14 cellular contexts compared by ENCODE assay signal in the genomic region with DNA sequence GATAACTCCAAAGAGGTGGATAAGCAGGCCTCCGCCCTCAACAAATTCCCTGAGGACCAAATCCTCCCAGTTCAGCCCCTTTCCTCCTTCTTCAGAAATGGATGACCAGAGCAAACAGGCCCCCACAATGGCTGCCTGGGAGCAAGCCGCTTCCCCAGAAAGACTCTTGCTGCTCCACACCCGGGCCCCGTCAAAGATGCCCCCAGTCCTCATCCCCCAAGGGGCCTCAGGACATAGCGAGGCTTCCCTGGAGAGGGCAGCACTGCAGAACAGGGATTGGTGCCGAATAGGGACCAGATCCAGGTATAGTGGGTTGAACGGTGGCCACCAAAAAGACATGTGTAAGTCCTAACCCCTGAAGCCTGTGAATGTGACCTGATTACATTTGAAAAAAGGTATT.
DNase-seq lines count a peak whose midpoint lies in the region; ATAC-seq and TF ChIP-seq lines count a peak whose summit lies in the region.
"Had no signal": no experiment of that assay in that cellular context is flagged by ENCODE, and none has a peak within 500 bp of the region (broad histone marks: within the 10 kb centered on the region; RNA-seq: fewer than 3 reads in every experiment).

No MANE protein-coding gene starts in this region.

- H3K18ac ChIP-seq in mesendoderm (ENCODE audit: low read length): no peak overlapping the region

- H3K4me2 ChIP-seq in mesendoderm (ENCODE audit: low read length): no peak overlapping the region

- no peaks in the 10 kb centered on the region for H3K79me1 ChIP-seq in mesendoderm (ENCODE audit: low read length)

- peak overlapping the region; percentile 5 for H3K4me3 Mint-ChIP-seq in CD4-positive, alpha-beta T cell
- no peak overlapping the region for H3K4me3 Mint-ChIP-seq in activated naive CD8-positive, alpha-beta T cell treated with anti-CD3 and anti-CD28 coated beads for 36 hours
- H3K4me3 Mint-ChIP-seq in progenitor cell of endocrine pancreas (ENCODE audit: low read depth): no peak overlapping the region
- H3K4me3 Mint-ChIP-seq: central memory CD8-positive, alpha-beta T cell had no signal

- H3K79me2 ChIP-seq in mesendoderm (ENCODE audit: control insufficient read depth, insufficient read depth, low read length): no peaks in the 10 kb centered on the region

- H3K56ac ChIP-seq in mesendoderm (ENCODE audit: low read length): no peak overlapping the region

- POLR2A ChIA-PET in AG04450 (lab: Yijun Ruan, JAX): interaction anchor here (0.6 kb wide), 1 partner anchor 50 kb away, joined by 4 read pairs; no protein-coding TSS in a partner anchor
- POLR2A ChIA-PET in CD4-positive, alpha-beta T cell (lab: Charles Lee): interaction anchor here (1.0 to 1.3 kb wide), 4 partner anchors 88 to 622 kb away, joined by 3 to 4 read pairs (median 4); no protein-coding TSS in a partner anchor

- no peak overlapping the region for H2BK15ac ChIP-seq in mesendoderm (replicated peaks; ENCODE audit: low read depth)

- CTCF ChIA-PET in AG04450 (lab: Charles Lee): no interaction called here
- CTCF ChIA-PET in CD4-positive, alpha-beta T cell (lab: Charles Lee): no interaction called here

- DNase-seq in AG04450 (ENCODE audit: low read depth, low spot score): no peak
- no peak for DNase-seq in CD4-positive, alpha-beta T cell
- DNase-seq in activated naive CD8-positive, alpha-beta T cell treated with anti-CD3 and anti-CD28 coated beads for 36 hours: no peak
- peak; percentile 39 for DNase-seq in mesendoderm
- no peak for DNase-seq in stimulated activated CD4-positive, alpha-beta T cell treated with anti-CD3 and anti-CD28 coated beads, Interleukin-12 subunit alpha, Interleukin-12 subunit beta, amount 100 ng/mL, for 4 hours
- DNase-seq in epidermal melanocyte (ENCODE audit: insufficient read length, low spot score): no peak
- no peak for DNase-seq in DMS114 treated with DMSO at 0.1 percent for 48 hours (lab: John Stamatoyannopoulos, UW; ENCODE audit: unreplicated experiment)
- DNase-seq in progenitor cell of endocrine pancreas (ENCODE audit: low spot score, unreplicated experiment): no peak
- DNase-seq: GDM1, NCI-H1930, NCI-H69 had no signal

- no peak; the same call in 1 of the 2 replicates for TF ChIP-seq CTCF in AG04450 (IDR thresholded peaks at IDR 0.05; ENCODE audit: low read depth, low read length)
- TF ChIP-seq CTCF in CD4-positive, alpha-beta T cell (IDR thresholded peaks at IDR 0.05): no peak
- TF ChIP-seq CTCF in progenitor cell of endocrine pancreas (IDR thresholded peaks at IDR 0.05; ENCODE audit: unreplicated experiment): no peak

- H3K27ac ChIP-seq in AG04450 (ENCODE audit: low read depth, low read length) (peak overlapping the region; percentile 82), mesendoderm (ENCODE audit: low read depth, low read length) (no peak overlapping the region)
- peak overlapping the region; percentile 37 for H3K27ac ChIP-seq in CD4-positive, alpha-beta T cell (ENCODE audit: low read depth, low read length)

- no peak overlapping the region for H3K23ac ChIP-seq in mesendoderm (ENCODE audit: low read length)

- ATAC-seq in CD4-positive, alpha-beta T cell (ENCODE audit: poor library complexity): no peak

- H3K4ac ChIP-seq in mesendoderm (ENCODE audit: low read depth, low read length): no peak overlapping the region

- no peaks in the 10 kb centered on the region for H3K36me3 ChIP-seq in mesendoderm (ENCODE audit: control insufficient read depth, insufficient read depth, low read length)

- H4K8ac ChIP-seq in mesendoderm (ENCODE audit: low read depth, low read length): no peak overlapping the region

- peaks cover 2% of the 10 kb centered on the region for H3K4me1 ChIP-seq in mesendoderm (ENCODE audit: control insufficient read depth, low read depth, low read length)

- no peaks in the 10 kb centered on the region for H3K36me3 Mint-ChIP-seq in CD4-positive, alpha-beta T cell (ENCODE audit: low read depth)
- peaks cover 1% of the 10 kb centered on the region for H3K36me3 Mint-ChIP-seq in activated naive CD8-positive, alpha-beta T cell treated with anti-CD3 and anti-CD28 coated beads for 36 hours
- no peaks in the 10 kb centered on the region for H3K36me3 Mint-ChIP-seq in progenitor cell of endocrine pancreas (ENCODE audit: insufficient read depth)
- H3K36me3 Mint-ChIP-seq: activated naive CD4-positive, alpha-beta T cell treated with anti-CD3 and anti-CD28 coated beads, Interleukin-2, amount 50 U/mL, for 72 hours; type B pancreatic cell had no signal

- no CpG with 5 or more reads among the region's 7 CpGs for WGBS in mesendoderm (ENCODE audit: extremely low coverage, insufficient coverage, low lambda C conversion rate)

- no peak overlapping the region for H3K9ac ChIP-seq in mesendoderm (ENCODE audit: low read length)

- intact Hi-C loops in CD4-positive, alpha-beta T cell (cut with DNase I, micrococcal nuclease): loop anchor here (1.0 to 5.0 kb wide), 2 partner anchors 94 to 100 kb away; a partner anchor contains a TSS

- H2BK120ac ChIP-seq in mesendoderm (ENCODE audit: low read depth, low read length): peak overlapping the region; percentile 18

- H4K5ac ChIP-seq in mesendoderm (ENCODE audit: low read length): no peak overlapping the region

- peak overlapping the region; percentile 22 for H3K27ac Mint-ChIP-seq in CD4-positive, alpha-beta T cell
- peak overlapping the region; percentile 18 for H3K27ac Mint-ChIP-seq in activated naive CD8-positive, alpha-beta T cell treated with anti-CD3 and anti-CD28 coated beads for 36 hours
- H3K27ac Mint-ChIP-seq in progenitor cell of endocrine pancreas: no peak overlapping the region
- H3K27ac Mint-ChIP-seq: activated naive CD4-positive, alpha-beta T cell treated with anti-CD3 and anti-CD28 coated beads, Interleukin-2, amount 50 U/mL, for 72 hours had no signal

- H2BK5ac ChIP-seq in mesendoderm (ENCODE audit: low read length): no peak overlapping the region

- no peaks in the 10 kb centered on the region for H3K27me3 Mint-ChIP-seq in CD4-positive, alpha-beta T cell
- H3K27me3 Mint-ChIP-seq in activated naive CD8-positive, alpha-beta T cell treated with anti-CD3 and anti-CD28 coated beads for 36 hours: no peaks in the 10 kb centered on the region
- H3K27me3 Mint-ChIP-seq in progenitor cell of endocrine pancreas: peaks cover 8% of the 10 kb centered on the region
- H3K27me3 Mint-ChIP-seq: central memory CD8-positive, alpha-beta T cell; type B pancreatic cell had no signal

- no peak overlapping the region for H2AK5ac ChIP-seq in mesendoderm (ENCODE audit: low read length)

- H3K4me1 Mint-ChIP-seq in CD4-positive, alpha-beta T cell (ENCODE audit: low read depth): peaks cover 73% of the 10 kb centered on the region
- peaks cover 76% of the 10 kb centered on the region for H3K4me1 Mint-ChIP-seq in activated naive CD8-positive, alpha-beta T cell treated with anti-CD3 and anti-CD28 coated beads for 36 hours
- H3K4me1 Mint-ChIP-seq in progenitor cell of endocrine pancreas (ENCODE audit: low read depth): no peaks in the 10 kb centered on the region

- H3K9me3 ChIP-seq in AG04450 (ENCODE audit: control insufficient read depth, insufficient read depth, low read length): no peaks in the 10 kb centered on the region
- no peaks in the 10 kb centered on the region for H3K9me3 ChIP-seq in CD4-positive, alpha-beta T cell (ENCODE audit: control insufficient read depth, low read length)

- no peaks in the 10 kb centered on the region for H3K9me3 Mint-ChIP-seq in CD4-positive, alpha-beta T cell
- peaks cover 4% of the 10 kb centered on the region for H3K9me3 Mint-ChIP-seq in activated naive CD8-positive, alpha-beta T cell treated with anti-CD3 and anti-CD28 coated beads for 36 hours
- H3K9me3 Mint-ChIP-seq in progenitor cell of endocrine pancreas (ENCODE audit: low read depth): no peaks in the 10 kb centered on the region
- H3K9me3 Mint-ChIP-seq: activated naive CD4-positive, alpha-beta T cell treated with anti-CD3 and anti-CD28 coated beads, Interleukin-2, amount 50 U/mL, for 72 hours; central memory CD8-positive, alpha-beta T cell had no signal

- H3K4me3 ChIP-seq in AG04450 (ENCODE audit: low read depth, low read length) (no peak overlapping the region), mesendoderm (ENCODE audit: low read length) (no peak overlapping the region)

- H3K27me3 ChIP-seq in AG04450 (ENCODE audit: control insufficient read depth, insufficient read depth, low read length) (no peaks in the 10 kb centered on the region), mesendoderm (ENCODE audit: insufficient read depth, low read length, poor library complexity) (no peaks in the 10 kb centered on the region)
- no peaks in the 10 kb centered on the region for H3K27me3 ChIP-seq in CD4-positive, alpha-beta T cell (ENCODE audit: control insufficient read depth, insufficient read depth, low read length)
